In genomic region chr2:64586883-64587481, GRCh38 we compare ENCODE assay signal across 8 cellular contexts.
A peak's percentile ranks its signal among the peaks of the same experiment; 100 is the strongest.
DNase-seq lines count a peak whose midpoint lies in the region; ATAC-seq, FAIRE-seq and TF ChIP-seq lines count a peak whose summit lies in the region.

No MANE protein-coding gene starts in this region.

- peak; percentile 31 for DNase-seq in AG09319 (ENCODE audit: extremely low read depth, low read depth)
- peak; percentile 11 for DNase-seq in NCI-H526 treated with DMSO at 0.1 percent for 48 hours (lab: John Stamatoyannopoulos, UW)
- DNase-seq in breast epithelium (ENCODE audit: low spot score in 2 of 2): no peak
- DNase-seq in kidney: no peak
- DNase-seq in tibial artery: no peak
- no peak for DNase-seq in D341Med (ENCODE audit: low spot score)

- peak; percentile 93 for FAIRE-seq in kidney (lab: Jason Lieb, UNC)

- H3K27me3 ChIP-seq in breast epithelium (no peaks in the 10 kb centered on the region), tibial artery (no peaks in the 10 kb centered on the region)

- peak; percentile 69 for TF ChIP-seq CTCF in AG09319 (IDR thresholded peaks at IDR 0.05; ENCODE audit: low read depth, low read length)
- TF ChIP-seq CTCF in GM12875 (IDR thresholded peaks at IDR 0.05; ENCODE audit: borderline replicate concordance, insufficient read depth, low read depth, low read length): peak; percentile 54; the same call in 1 of the 2 replicates
- TF ChIP-seq CTCF in breast epithelium (IDR thresholded peaks at IDR 0.05): peak; percentile 39 to 72 (median 62)
- TF ChIP-seq CTCF in kidney (IDR thresholded peaks at IDR 0.05; ENCODE audit: borderline replicate concordance, extremely low read depth, insufficient read depth): peak; percentile 46
- peak; percentile 54 to 75 for TF ChIP-seq CTCF in tibial artery (IDR thresholded peaks at IDR 0.05)

- intact Hi-C loops in breast epithelium (cut with DNase I; ENCODE audit: low total_unique reads) (loop anchor here (10.0 kb wide), 1 partner anchor 278 kb away; no protein-coding TSS in a partner anchor), kidney (cut with DNase I) (loop anchor here (5.0 kb wide), 1 partner anchor 280 kb away; no protein-coding TSS in a partner anchor), tibial artery (cut with DNase I; ENCODE audit: low total_unique reads) (loop anchor here (5.0 kb wide), 1 partner anchor 280 kb away; no protein-coding TSS in a partner anchor)

- H3K9ac ChIP-seq in kidney (ENCODE audit: low read length in 2 of 2): no peak overlapping the region

- H3K27ac ChIP-seq in breast epithelium (no peak overlapping the region), kidney (ENCODE audit: low read depth in 2 of 2, low read length in 2 of 2) (no peak overlapping the region), tibial artery (no peak overlapping the region)

- peaks cover 5% of the 10 kb centered on the region for H3K36me3 ChIP-seq in breast epithelium
- peaks cover 7 to 35% of the 10 kb centered on the region in 2 donors for H3K36me3 ChIP-seq in kidney (ENCODE audit: control insufficient read depth in 1 of 2, insufficient read depth in 2 of 2, low read length in 2 of 2)
- H3K36me3 ChIP-seq in tibial artery: peaks cover 18 to 35% (median 33%) of the 10 kb centered on the region in 3 donors

- H3K4me1 ChIP-seq in breast epithelium (no peaks in the 10 kb centered on the region), kidney (ENCODE audit: control insufficient read depth in 1 of 2, insufficient read depth in 1 of 2, low read depth in 1 of 2, low read length in 2 of 2) (peaks cover 0 to 3% of the 10 kb centered on the region in 2 donors), tibial artery (peaks cover 0 to 4% (median 0%) of the 10 kb centered on the region in 4 donors)

- no peak overlapping the region for H3K4me3 ChIP-seq in GM12875 (ENCODE audit: low read depth, low read length)
- H3K4me3 ChIP-seq in breast epithelium: no peak overlapping the region
- H3K4me3 ChIP-seq in kidney (ENCODE audit: low read length in 2 of 2): no peak overlapping the region
- H3K4me3 ChIP-seq in tibial artery: no peak overlapping the region

- H3K9me3 ChIP-seq in breast epithelium (no peaks in the 10 kb centered on the region), kidney (ENCODE audit: control insufficient read depth in 1 of 2, low read length in 2 of 2) (no peaks in the 10 kb centered on the region), tibial artery (no peaks in the 10 kb centered on the region)

- no peak for TF ChIP-seq POLR2A in breast epithelium (IDR thresholded peaks at IDR 0.05)

- ATAC-seq in GM19463 (IDR thresholded peaks at IDR 0.05; ENCODE audit: unreplicated experiment): no peak

Comparison
In these comparisons a context has a peak if more than half of its experiments do, and no peak if none do; other contexts are left out.
1. DNase-seq: peak in AG09319 (single experiment) and NCI-H526 treated with DMSO at 0.1 percent for 48 hours (single experiment); none in breast epithelium (0 of 2), kidney (single experiment), tibial artery (0 of 2) and D341Med (single experiment).
2. Peak in every context shown above with its lines, with median percentiles within 50 percentile points of each other: CTCF ChIP-seq.